Comparison of ENCODE assay signal across 16 cellular contexts in genomic region chr6:136740050-136740974, GRCh38. TPM values are rescaled to one million over a fixed set of nuclear protein-coding genes. Genes with fewer than 3 reads are reported as not detected.
DNase-seq lines count a peak whose midpoint lies in the region; ATAC-seq and TF ChIP-seq lines count a peak whose summit lies in the region.
"Had no signal": no experiment of that assay in that cellular context is flagged by ENCODE, and none has a peak within 500 bp of the region (broad histone marks: within the 10 kb centered on the region; RNA-seq: fewer than 3 reads in every experiment).

No MANE protein-coding gene starts in this region.

- peak in 1 of 2 donors; percentile 27 for ATAC-seq in lower lobe of right lung
- no peak for ATAC-seq in HG02798 (IDR thresholded peaks at IDR 0.05; ENCODE audit: poor library complexity, unreplicated experiment)
- ATAC-seq in HG03354 (IDR thresholded peaks at IDR 0.05; ENCODE audit: poor library complexity, severe bottlenecking, unreplicated experiment): no peak
- ATAC-seq: activated T-cell treated with anti-CD3 and anti-CD28 coated beads, Interleukin-2, amount 50 U/mL, for 4 hours had no signal

- H3K9me3 ChIP-seq in colonic mucosa: no peaks in the 10 kb centered on the region
- H3K9me3 ChIP-seq in lower lobe of right lung: no peaks in the 10 kb centered on the region
- H3K9me3 ChIP-seq in subcutaneous abdominal adipose tissue (ENCODE audit: control insufficient read depth in 5 of 5, low read length in 5 of 5): no peaks in the 10 kb centered on the region
- H3K9me3 ChIP-seq in suprapubic skin: no peaks in the 10 kb centered on the region
- H3K9me3 ChIP-seq: adrenal gland, thyroid gland had no signal

- TF ChIP-seq CTCF in colonic mucosa (IDR thresholded peaks at IDR 0.05) (no peak), lower lobe of right lung (IDR thresholded peaks at IDR 0.05) (no peak), suprapubic skin (IDR thresholded peaks at IDR 0.05) (no peak)

- WGBS in suprapubic skin: 71% methylated on average over 10 of the region's 10 CpGs

- TF ChIP-seq EP300 in suprapubic skin (IDR thresholded peaks at IDR 0.05): no peak

- H3K27ac ChIP-seq in colonic mucosa (no peak overlapping the region), lower lobe of right lung (peak overlapping the region; percentile 6), subcutaneous abdominal adipose tissue (ENCODE audit: low read depth, low read length) (peak overlapping the region; percentile 49), suprapubic skin (no peak overlapping the region)
- H3K27ac ChIP-seq: thyroid gland had no signal

- no peak for TF ChIP-seq POLR2A in suprapubic skin (IDR thresholded peaks at IDR 0.05)

- H3K27me3 ChIP-seq in colonic mucosa (no peaks in the 10 kb centered on the region), lower lobe of right lung (ENCODE audit: low read depth) (no peaks in the 10 kb centered on the region), subcutaneous abdominal adipose tissue (ENCODE audit: control insufficient read depth in 5 of 5, insufficient read depth in 4 of 5, low read length in 5 of 5) (no peaks in the 10 kb centered on the region), suprapubic skin (no peaks in the 10 kb centered on the region)
- H3K27me3 ChIP-seq: adrenal gland, thyroid gland had no signal

- DNase-seq in NCI-H2227 (lab: John Stamatoyannopoulos, UW; ENCODE audit: unreplicated experiment): peak; percentile 19
- DNase-seq in colonic mucosa: peak; percentile 8
- no peak for DNase-seq in lower lobe of right lung
- DNase-seq in NCI-H774 (lab: John Stamatoyannopoulos, UW): no peak
- DNase-seq in suprapubic skin (ENCODE audit: low spot score in 2 of 2): no peak
- DNase-seq: activated CD4-positive, alpha-beta T cell treated with anti-CD3 and anti-CD28 coated beads for 48 hours; activated T-cell treated with anti-CD3 and anti-CD28 coated beads, Interleukin-2, amount 50 U/mL, for 4 hours; adrenal gland; cortex of kidney; NCI-H2107; occipital lobe; thyroid gland had no signal

- H3K9ac ChIP-seq in colonic mucosa (ENCODE audit: low read depth in 2 of 2, low read length in 2 of 2) (no peak overlapping the region), subcutaneous abdominal adipose tissue (ENCODE audit: low read length in 5 of 5) (no peak overlapping the region)

- intact Hi-C loops in colonic mucosa (cut with DNase I): no loop called here
- intact Hi-C loops in lower lobe of right lung (cut with DNase I): no loop called here

- H3K4me3 ChIP-seq in colonic mucosa (no peak overlapping the region), lower lobe of right lung (no peak overlapping the region), subcutaneous abdominal adipose tissue (ENCODE audit: low read depth in 1 of 5, low read length in 5 of 5) (peak overlapping the region in 1 of 5 donors; percentile 7), suprapubic skin (no peak overlapping the region)
- H3K4me3 ChIP-seq: adrenal gland, thyroid gland had no signal

- H3K36me3 ChIP-seq in colonic mucosa (no peaks in the 10 kb centered on the region), lower lobe of right lung (no peaks in the 10 kb centered on the region), subcutaneous abdominal adipose tissue (ENCODE audit: control insufficient read depth in 5 of 5, insufficient read depth in 5 of 5, low read length in 5 of 5) (no peaks in the 10 kb centered on the region), suprapubic skin (no peaks in the 10 kb centered on the region)
- H3K36me3 ChIP-seq: adrenal gland, thyroid gland had no signal

- no peaks in the 10 kb centered on the region for H3K4me1 ChIP-seq in colonic mucosa
- peaks cover 21% of the 10 kb centered on the region for H3K4me1 ChIP-seq in lower lobe of right lung
- peaks cover 2 to 33% (median 30%) of the 10 kb centered on the region in 5 donors for H3K4me1 ChIP-seq in subcutaneous abdominal adipose tissue (ENCODE audit: control insufficient read depth in 5 of 5, insufficient read depth in 5 of 5, low read length in 5 of 5)
- H3K4me1 ChIP-seq in suprapubic skin: peaks cover 9% of the 10 kb centered on the region

RNA-seq across cellular contexts. Expression of gene MAP3K5, which starts 52.0 kb away (rescaled TPM):
- total RNA-seq in colonic mucosa: 10 to 100 TPM; 15.3 to 17.1 TPM
- total RNA-seq in lower lobe of right lung: 32.0 TPM
- 10 to 100 TPM; 19.4 to 36.1 (median 21.1) TPM for total RNA-seq in suprapubic skin
- total RNA-seq: G401 had no signal

Comparison
In these comparisons a context has a peak if more than half of its experiments do, and no peak if none do; other contexts are left out.
1. DNase-seq: peak in NCI-H2227 (single experiment) and colonic mucosa (single experiment); none in lower lobe of right lung (single experiment), NCI-H774 (single experiment) and suprapubic skin (0 of 2).
2. H3K27ac ChIP-seq: peak in lower lobe of right lung (single experiment) and subcutaneous abdominal adipose tissue (single experiment); none in colonic mucosa (single experiment) and suprapubic skin (single experiment).